In genomic region chr15:79858469-79858868, GRCh38 we compare ENCODE assay signal across 1 cellular context.
TF ChIP-seq lines count a peak whose summit lies in the region.

No MANE protein-coding gene starts in this region.

TF ChIP-seq in GM12878, 131 proteins besides CTCF, POLR2A, EP300 and RAD21 (continued from another document):
- TF ChIP-seq, protein P1, sequence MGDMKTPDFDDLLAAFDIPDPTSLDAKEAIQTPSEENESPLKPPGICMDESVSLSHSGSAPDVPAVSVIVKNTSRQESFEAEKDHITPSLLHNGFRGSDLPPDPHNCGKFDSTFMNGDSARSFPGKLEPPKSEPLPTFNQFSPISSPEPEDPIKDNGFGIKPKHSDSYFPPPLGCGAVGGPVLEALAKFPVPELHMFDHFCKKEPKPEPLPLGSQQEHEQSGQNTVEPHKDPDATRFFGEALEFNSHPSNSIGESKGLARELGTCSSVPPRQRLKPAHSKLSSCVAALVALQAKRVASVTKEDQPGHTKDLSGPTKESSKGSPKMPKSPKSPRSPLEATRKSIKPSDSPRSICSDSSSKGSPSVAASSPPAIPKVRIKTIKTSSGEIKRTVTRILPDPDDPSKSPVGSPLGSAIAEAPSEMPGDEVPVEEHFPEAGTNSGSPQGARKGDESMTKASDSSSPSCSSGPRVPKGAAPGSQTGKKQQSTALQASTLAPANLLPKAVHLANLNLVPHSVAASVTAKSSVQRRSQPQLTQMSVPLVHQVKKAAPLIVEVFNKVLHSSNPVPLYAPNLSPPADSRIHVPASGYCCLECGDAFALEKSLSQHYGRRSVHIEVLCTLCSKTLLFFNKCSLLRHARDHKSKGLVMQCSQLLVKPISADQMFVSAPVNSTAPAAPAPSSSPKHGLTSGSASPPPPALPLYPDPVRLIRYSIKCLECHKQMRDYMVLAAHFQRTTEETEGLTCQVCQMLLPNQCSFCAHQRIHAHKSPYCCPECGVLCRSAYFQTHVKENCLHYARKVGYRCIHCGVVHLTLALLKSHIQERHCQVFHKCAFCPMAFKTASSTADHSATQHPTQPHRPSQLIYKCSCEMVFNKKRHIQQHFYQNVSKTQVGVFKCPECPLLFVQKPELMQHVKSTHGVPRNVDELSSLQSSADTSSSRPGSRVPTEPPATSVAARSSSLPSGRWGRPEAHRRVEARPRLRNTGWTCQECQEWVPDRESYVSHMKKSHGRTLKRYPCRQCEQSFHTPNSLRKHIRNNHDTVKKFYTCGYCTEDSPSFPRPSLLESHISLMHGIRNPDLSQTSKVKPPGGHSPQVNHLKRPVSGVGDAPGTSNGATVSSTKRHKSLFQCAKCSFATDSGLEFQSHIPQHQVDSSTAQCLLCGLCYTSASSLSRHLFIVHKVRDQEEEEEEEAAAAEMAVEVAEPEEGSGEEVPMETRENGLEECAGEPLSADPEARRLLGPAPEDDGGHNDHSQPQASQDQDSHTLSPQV (IDR thresholded peaks at IDR 0.05), result no peak
TF ChIP-seq in GM12878: peak in this region for 0.
